ENCODE assay signal across 2 cellular contexts in genomic region chr13:99278843-99279242, GRCh38.
TF ChIP-seq lines count a peak whose summit lies in the region.

No MANE protein-coding gene starts in this region.

TF ChIP-seq in liver, 16 proteins besides CTCF, POLR2A, EP300 and RAD21:
- TF ChIP-seq MAX (IDR thresholded peaks at IDR 0.05) (no peak), YY1 (IDR thresholded peaks at IDR 0.05) (no peak), SP1 (IDR thresholded peaks at IDR 0.05) (peak; percentile 25), HNF4A (conservative IDR thresholded peaks at IDR 0.05) (peak; percentile 54 to 56), HNF4G (IDR thresholded peaks at IDR 0.05) (no peak), ZBTB33 (IDR thresholded peaks at IDR 0.05) (no peak), TAF1 (conservative IDR thresholded peaks at IDR 0.05) (no peak), RXRA (IDR thresholded peaks at IDR 0.05) (no peak), FOXA1 (IDR thresholded peaks at IDR 0.05) (no peak), REST (IDR thresholded peaks at IDR 0.05) (no peak)

TF ChIP-seq in HepG2, 621 proteins besides CTCF, POLR2A, EP300 and RAD21:
- TF ChIP-seq GABPB1 (CRISPR knock-in tag; IDR thresholded peaks at IDR 0.05) (no peak), TBX3 (IDR thresholded peaks at IDR 0.05; ENCODE audit: borderline replicate concordance) (no peak), HNF1A (IDR thresholded peaks at IDR 0.05; ENCODE audit: low read depth) (no peak), HNF1A (CRISPR knock-in tag; IDR thresholded peaks at IDR 0.05; ENCODE audit: borderline replicate concordance) (no peak), HES4 (CRISPR knock-in tag; IDR thresholded peaks at IDR 0.05; ENCODE audit: borderline replicate concordance) (no peak), ZBTB39 (CRISPR knock-in tag; IDR thresholded peaks at IDR 0.05) (no peak), RARA (CRISPR knock-in tag; IDR thresholded peaks at IDR 0.05) (no peak), SCMH1 (CRISPR knock-in tag; IDR thresholded peaks at IDR 0.05; ENCODE audit: borderline replicate concordance) (no peak), CEBPG (CRISPR knock-in tag; IDR thresholded peaks at IDR 0.05) (no peak), IRX3 (CRISPR knock-in tag; IDR thresholded peaks at IDR 0.05; ENCODE audit: borderline replicate concordance, low read depth) (no peak), MTA1 (CRISPR knock-in tag; IDR thresholded peaks at IDR 0.05; ENCODE audit: borderline replicate concordance) (no peak), ZNF496 (CRISPR knock-in tag; IDR thresholded peaks at IDR 0.05; ENCODE audit: insufficient replicate concordance) (no peak), ZFP91 (CRISPR knock-in tag; IDR thresholded peaks at IDR 0.05; ENCODE audit: borderline replicate concordance) (no peak), SP5 (CRISPR knock-in tag; IDR thresholded peaks at IDR 0.05; ENCODE audit: borderline replicate concordance, low read depth) (no peak), ZNF142 (CRISPR knock-in tag; IDR thresholded peaks at IDR 0.05) (no peak), RFXANK (CRISPR knock-in tag; IDR thresholded peaks at IDR 0.05) (no peak), CREBL2 (CRISPR knock-in tag; IDR thresholded peaks at IDR 0.05; ENCODE audit: borderline replicate concordance) (no peak), ZKSCAN8 (CRISPR knock-in tag; IDR thresholded peaks at IDR 0.05; ENCODE audit: borderline replicate concordance) (no peak), HINFP (CRISPR knock-in tag; IDR thresholded peaks at IDR 0.05; ENCODE audit: low read depth) (no peak), ZNF160 (CRISPR knock-in tag; IDR thresholded peaks at IDR 0.05) (no peak)
